In the genomic region with DNA sequence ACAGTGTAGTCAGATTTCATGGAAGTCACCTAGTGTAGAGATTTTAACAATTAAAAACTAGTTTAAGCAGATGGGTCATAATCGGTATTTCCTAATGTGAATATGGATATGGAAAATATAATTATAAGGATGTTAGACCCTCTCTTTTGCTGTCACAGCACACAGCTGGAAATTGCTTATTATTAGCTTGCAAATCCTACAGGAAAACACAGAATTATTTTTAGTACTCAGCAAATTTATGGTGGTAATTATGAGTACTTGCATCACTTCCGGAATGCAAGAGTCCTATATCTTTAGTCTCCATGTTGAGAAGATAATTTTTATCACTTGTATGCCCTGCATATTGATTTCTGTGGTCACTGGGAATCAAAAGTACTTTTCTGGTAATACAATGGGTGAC, we compare ENCODE assay signal across 2 cellular contexts.
TF ChIP-seq lines count a peak whose summit lies in the region.

No MANE protein-coding gene starts in this region.

TF ChIP-seq in HepG2, 621 proteins besides CTCF, POLR2A, EP300 and RAD21 (continued from another document):
- no peak for TF ChIP-seq GABPB1 (CRISPR knock-in tag; IDR thresholded peaks at IDR 0.05)
- TF ChIP-seq ZNF816 (CRISPR knock-in tag; IDR thresholded peaks at IDR 0.05; ENCODE audit: borderline replicate concordance): no peak
- no peak for TF ChIP-seq ZNF572 (CRISPR knock-in tag; IDR thresholded peaks at IDR 0.05)
- TF ChIP-seq ARID2 (CRISPR knock-in tag; IDR thresholded peaks at IDR 0.05; ENCODE audit: borderline replicate concordance): no peak
- no peak for TF ChIP-seq TAF1 (CRISPR knock-in tag; IDR thresholded peaks at IDR 0.05)
- TF ChIP-seq SAFB2 (CRISPR knock-in tag; IDR thresholded peaks at IDR 0.05; ENCODE audit: borderline replicate concordance, low read depth): no peak
- TF ChIP-seq, protein P1, sequence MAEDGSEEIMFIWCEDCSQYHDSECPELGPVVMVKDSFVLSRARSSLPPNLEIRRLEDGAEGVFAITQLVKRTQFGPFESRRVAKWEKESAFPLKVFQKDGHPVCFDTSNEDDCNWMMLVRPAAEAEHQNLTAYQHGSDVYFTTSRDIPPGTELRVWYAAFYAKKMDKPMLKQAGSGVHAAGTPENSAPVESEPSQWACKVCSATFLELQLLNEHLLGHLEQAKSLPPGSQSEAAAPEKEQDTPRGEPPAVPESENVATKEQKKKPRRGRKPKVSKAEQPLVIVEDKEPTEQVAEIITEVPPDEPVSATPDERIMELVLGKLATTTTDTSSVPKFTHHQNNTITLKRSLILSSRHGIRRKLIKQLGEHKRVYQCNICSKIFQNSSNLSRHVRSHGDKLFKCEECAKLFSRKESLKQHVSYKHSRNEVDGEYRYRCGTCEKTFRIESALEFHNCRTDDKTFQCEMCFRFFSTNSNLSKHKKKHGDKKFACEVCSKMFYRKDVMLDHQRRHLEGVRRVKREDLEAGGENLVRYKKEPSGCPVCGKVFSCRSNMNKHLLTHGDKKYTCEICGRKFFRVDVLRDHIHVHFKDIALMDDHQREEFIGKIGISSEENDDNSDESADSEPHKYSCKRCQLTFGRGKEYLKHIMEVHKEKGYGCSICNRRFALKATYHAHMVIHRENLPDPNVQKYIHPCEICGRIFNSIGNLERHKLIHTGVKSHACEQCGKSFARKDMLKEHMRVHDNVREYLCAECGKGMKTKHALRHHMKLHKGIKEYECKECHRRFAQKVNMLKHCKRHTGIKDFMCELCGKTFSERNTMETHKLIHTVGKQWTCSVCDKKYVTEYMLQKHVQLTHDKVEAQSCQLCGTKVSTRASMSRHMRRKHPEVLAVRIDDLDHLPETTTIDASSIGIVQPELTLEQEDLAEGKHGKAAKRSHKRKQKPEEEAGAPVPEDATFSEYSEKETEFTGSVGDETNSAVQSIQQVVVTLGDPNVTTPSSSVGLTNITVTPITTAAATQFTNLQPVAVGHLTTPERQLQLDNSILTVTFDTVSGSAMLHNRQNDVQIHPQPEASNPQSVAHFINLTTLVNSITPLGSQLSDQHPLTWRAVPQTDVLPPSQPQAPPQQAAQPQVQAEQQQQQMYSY (CRISPR knock-in tag; IDR thresholded peaks at IDR 0.05): no peak
- no peak for TF ChIP-seq DPF2 (CRISPR knock-in tag; IDR thresholded peaks at IDR 0.05; ENCODE audit: borderline replicate concordance, low read depth)

TF ChIP-seq in GM23338, 12 proteins besides CTCF, POLR2A, EP300 and RAD21 (continued from another document):
- TF ChIP-seq, protein P2, sequence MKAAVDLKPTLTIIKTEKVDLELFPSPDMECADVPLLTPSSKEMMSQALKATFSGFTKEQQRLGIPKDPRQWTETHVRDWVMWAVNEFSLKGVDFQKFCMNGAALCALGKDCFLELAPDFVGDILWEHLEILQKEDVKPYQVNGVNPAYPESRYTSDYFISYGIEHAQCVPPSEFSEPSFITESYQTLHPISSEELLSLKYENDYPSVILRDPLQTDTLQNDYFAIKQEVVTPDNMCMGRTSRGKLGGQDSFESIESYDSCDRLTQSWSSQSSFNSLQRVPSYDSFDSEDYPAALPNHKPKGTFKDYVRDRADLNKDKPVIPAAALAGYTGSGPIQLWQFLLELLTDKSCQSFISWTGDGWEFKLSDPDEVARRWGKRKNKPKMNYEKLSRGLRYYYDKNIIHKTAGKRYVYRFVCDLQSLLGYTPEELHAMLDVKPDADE (IDR thresholded peaks at IDR 0.05): no peak
- TF ChIP-seq EZH2phosphoT487 (IDR thresholded peaks at IDR 0.05; ENCODE audit: unreplicated experiment) (no peak), CREB1 (CRISPR knock-in tag; IDR thresholded peaks at IDR 0.05; ENCODE audit: low read depth) (no peak), EZH2 (IDR thresholded peaks at IDR 0.05; ENCODE audit: low read depth, unreplicated experiment) (no peak), POLR2AphosphoS5 (IDR thresholded peaks at IDR 0.05; ENCODE audit: low read depth) (no peak)
- TF ChIP-seq, protein P3, sequence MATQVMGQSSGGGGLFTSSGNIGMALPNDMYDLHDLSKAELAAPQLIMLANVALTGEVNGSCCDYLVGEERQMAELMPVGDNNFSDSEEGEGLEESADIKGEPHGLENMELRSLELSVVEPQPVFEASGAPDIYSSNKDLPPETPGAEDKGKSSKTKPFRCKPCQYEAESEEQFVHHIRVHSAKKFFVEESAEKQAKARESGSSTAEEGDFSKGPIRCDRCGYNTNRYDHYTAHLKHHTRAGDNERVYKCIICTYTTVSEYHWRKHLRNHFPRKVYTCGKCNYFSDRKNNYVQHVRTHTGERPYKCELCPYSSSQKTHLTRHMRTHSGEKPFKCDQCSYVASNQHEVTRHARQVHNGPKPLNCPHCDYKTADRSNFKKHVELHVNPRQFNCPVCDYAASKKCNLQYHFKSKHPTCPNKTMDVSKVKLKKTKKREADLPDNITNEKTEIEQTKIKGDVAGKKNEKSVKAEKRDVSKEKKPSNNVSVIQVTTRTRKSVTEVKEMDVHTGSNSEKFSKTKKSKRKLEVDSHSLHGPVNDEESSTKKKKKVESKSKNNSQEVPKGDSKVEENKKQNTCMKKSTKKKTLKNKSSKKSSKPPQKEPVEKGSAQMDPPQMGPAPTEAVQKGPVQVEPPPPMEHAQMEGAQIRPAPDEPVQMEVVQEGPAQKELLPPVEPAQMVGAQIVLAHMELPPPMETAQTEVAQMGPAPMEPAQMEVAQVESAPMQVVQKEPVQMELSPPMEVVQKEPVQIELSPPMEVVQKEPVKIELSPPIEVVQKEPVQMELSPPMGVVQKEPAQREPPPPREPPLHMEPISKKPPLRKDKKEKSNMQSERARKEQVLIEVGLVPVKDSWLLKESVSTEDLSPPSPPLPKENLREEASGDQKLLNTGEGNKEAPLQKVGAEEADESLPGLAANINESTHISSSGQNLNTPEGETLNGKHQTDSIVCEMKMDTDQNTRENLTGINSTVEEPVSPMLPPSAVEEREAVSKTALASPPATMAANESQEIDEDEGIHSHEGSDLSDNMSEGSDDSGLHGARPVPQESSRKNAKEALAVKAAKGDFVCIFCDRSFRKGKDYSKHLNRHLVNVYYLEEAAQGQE (IDR thresholded peaks at IDR 0.05; ENCODE audit: unreplicated experiment): no peak
- TF ChIP-seq, protein P4, sequence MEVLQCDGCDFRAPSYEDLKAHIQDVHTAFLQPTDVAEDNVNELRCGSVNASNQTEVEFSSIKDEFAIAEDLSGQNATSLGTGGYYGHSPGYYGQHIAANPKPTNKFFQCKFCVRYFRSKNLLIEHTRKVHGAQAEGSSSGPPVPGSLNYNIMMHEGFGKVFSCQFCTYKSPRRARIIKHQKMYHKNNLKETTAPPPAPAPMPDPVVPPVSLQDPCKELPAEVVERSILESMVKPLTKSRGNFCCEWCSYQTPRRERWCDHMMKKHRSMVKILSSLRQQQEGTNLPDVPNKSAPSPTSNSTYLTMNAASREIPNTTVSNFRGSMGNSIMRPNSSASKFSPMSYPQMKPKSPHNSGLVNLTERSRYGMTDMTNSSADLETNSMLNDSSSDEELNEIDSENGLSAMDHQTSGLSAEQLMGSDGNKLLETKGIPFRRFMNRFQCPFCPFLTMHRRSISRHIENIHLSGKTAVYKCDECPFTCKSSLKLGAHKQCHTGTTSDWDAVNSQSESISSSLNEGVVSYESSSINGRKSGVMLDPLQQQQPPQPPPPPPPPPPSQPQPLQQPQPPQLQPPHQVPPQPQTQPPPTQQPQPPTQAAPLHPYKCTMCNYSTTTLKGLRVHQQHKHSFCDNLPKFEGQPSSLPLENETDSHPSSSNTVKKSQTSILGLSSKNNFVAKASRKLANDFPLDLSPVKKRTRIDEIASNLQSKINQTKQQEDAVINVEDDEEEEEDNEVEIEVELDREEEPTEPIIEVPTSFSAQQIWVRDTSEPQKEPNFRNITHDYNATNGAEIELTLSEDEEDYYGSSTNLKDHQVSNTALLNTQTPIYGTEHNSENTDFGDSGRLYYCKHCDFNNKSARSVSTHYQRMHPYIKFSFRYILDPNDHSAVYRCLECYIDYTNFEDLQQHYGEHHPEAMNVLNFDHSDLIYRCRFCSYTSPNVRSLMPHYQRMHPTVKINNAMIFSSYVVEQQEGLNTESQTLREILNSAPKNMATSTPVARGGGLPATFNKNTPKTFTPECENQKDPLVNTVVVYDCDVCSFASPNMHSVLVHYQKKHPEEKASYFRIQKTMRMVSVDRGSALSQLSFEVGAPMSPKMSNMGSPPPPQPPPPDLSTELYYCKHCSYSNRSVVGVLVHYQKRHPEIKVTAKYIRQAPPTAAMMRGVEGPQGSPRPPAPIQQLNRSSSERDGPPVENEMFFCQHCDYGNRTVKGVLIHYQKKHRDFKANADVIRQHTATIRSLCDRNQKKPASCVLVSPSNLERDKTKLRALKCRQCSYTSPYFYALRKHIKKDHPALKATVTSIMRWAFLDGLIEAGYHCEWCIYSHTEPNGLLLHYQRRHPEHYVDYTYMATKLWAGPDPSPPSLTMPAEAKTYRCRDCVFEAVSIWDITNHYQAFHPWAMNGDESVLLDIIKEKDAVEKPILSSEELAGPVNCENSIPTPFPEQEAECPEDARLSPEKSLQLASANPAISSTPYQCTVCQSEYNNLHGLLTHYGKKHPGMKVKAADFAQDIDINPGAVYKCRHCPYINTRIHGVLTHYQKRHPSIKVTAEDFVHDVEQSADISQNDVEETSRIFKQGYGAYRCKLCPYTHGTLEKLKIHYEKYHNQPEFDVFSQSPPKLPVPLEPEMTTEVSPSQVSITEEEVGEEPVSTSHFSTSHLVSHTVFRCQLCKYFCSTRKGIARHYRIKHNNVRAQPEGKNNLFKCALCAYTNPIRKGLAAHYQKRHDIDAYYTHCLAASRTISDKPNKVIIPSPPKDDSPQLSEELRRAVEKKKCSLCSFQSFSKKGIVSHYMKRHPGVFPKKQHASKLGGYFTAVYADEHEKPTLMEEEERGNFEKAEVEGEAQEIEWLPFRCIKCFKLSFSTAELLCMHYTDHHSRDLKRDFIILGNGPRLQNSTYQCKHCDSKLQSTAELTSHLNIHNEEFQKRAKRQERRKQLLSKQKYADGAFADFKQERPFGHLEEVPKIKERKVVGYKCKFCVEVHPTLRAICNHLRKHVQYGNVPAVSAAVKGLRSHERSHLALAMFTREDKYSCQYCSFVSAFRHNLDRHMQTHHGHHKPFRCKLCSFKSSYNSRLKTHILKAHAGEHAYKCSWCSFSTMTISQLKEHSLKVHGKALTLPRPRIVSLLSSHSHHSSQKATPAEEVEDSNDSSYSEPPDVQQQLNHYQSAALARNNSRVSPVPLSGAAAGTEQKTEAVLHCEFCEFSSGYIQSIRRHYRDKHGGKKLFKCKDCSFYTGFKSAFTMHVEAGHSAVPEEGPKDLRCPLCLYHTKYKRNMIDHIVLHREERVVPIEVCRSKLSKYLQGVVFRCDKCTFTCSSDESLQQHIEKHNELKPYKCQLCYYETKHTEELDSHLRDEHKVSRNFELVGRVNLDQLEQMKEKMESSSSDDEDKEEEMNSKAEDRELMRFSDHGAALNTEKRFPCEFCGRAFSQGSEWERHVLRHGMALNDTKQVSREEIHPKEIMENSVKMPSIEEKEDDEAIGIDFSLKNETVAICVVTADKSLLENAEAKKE (CRISPR knock-in tag; IDR thresholded peaks at IDR 0.05): no peak
TF ChIP-seq in GM23338: peak in this region for 0.
